In genomic region chr7:135333946-135334345, GRCh38 we compare ENCODE assay signal across 15 cellular contexts.
"Had no signal": no experiment of that assay in that cellular context is flagged by ENCODE, and none has a peak within 500 bp of the region (broad histone marks: within the 10 kb centered on the region; RNA-seq: fewer than 3 reads in every experiment).

No MANE protein-coding gene starts in this region.

- H3K36me3 ChIP-seq: esophagus squamous epithelium, neutrophil had no signal

- H3K27me3 Mint-ChIP-seq: progenitor cell of endocrine pancreas had no signal

- H3K9me3 ChIP-seq: esophagus squamous epithelium, mucosa of descending colon, neutrophil had no signal

- H3K27ac ChIP-seq: esophagus squamous epithelium, neutrophil had no signal

- DNase-seq: effector memory CD4-positive, alpha-beta T cell; esophagus squamous epithelium; foreskin fibroblast; head of caudate nucleus; hippocampal formation; mucosa of descending colon; naive thymus-derived CD8-positive, alpha-beta T cell; right cardiac atrium; stimulated activated CD4-positive, alpha-beta T cell treated with anti-CD3 and anti-CD28 coated beads, Interleukin-2, amount 100 ng/mL, for 48 hours; stimulated activated naive CD4-positive, alpha-beta T cell treated with Interleukin-2 at 50 U/mL for 16 hours; trophoblast cell had no signal

- H3K4me3 ChIP-seq: esophagus squamous epithelium, mucosa of descending colon, smooth muscle cell had no signal

- ATAC-seq: left lobe of liver; mucosa of descending colon; naive thymus-derived CD8-positive, alpha-beta T cell; right cardiac atrium had no signal

- H3K4me3 Mint-ChIP-seq: naive thymus-derived CD8-positive, alpha-beta T cell had no signal

- H3K27ac Mint-ChIP-seq: naive thymus-derived CD8-positive, alpha-beta T cell; progenitor cell of endocrine pancreas had no signal

- H3K27me3 ChIP-seq: neutrophil had no signal
